9 cellular contexts compared by ENCODE assay signal in the genomic region with DNA sequence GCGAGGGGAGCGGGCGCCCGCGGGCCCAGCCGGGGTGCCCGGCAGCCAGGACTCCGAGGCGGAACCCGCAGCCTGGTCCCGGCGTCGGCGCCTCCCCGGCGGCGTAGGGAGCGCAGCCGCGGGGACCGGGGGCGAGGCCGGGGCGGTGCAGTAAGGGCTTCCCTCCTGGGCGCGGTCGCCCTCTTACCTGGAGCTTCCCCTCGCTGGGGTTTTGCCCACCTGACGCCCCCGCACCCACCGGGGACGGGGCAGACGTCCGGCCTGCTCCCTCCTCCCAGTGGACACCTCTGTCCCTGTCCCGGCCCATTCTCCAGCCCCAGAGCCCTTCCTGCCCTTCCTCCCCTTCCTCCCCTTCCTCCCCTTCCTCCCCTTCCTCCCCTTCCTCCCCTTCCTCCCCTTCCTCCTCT. TPM values are rescaled to one million over a fixed set of nuclear protein-coding genes. Genes with fewer than 3 reads are reported as not detected.
DNase-seq lines count a peak whose midpoint lies in the region; ATAC-seq and TF ChIP-seq lines count a peak whose summit lies in the region.
"Had no signal": no experiment of that assay in that cellular context is flagged by ENCODE, and none has a peak within 500 bp of the region (broad histone marks: within the 10 kb centered on the region; RNA-seq: fewer than 3 reads in every experiment).

No MANE protein-coding gene starts in this region.

- POLR2A ChIA-PET in PC-3 (lab: Charles Lee; ENCODE audit: unreplicated experiment): interaction anchor here (0.6 kb wide), 2 partner anchors 102 to 219 kb away, joined by 3 to 7 read pairs; no protein-coding TSS in a partner anchor

- H3K79me2 ChIP-seq in PC-3 (ENCODE audit: low read length): peaks cover 79% of the 10 kb centered on the region

- peak overlapping the region; percentile 100 for H3K9ac ChIP-seq in PC-3 (ENCODE audit: low read length)
- peak overlapping the region; percentile 72 to 80 for H3K9ac ChIP-seq in liver (ENCODE audit: low read depth in 1 of 2, low read length in 2 of 2)

- H3K4me1 ChIP-seq in PC-3 (ENCODE audit: insufficient read depth, low read length) (peaks cover 42% of the 10 kb centered on the region), body of pancreas (peaks cover 33% of the 10 kb centered on the region), liver (ENCODE audit: control insufficient read depth in 4 of 4, insufficient read depth in 4 of 4, low read length in 3 of 4) (peaks cover 0 to 27% (median 11%) of the 10 kb centered on the region in 4 donors)

- peak overlapping the region; percentile 99 for H3K4me3 ChIP-seq in PC-3 (ENCODE audit: low read length)
- H3K4me3 ChIP-seq in body of pancreas: peak overlapping the region; percentile 12 to 74
- H3K4me3 ChIP-seq in liver (ENCODE audit: low read depth in 1 of 3, low read length in 3 of 3): peak overlapping the region; percentile 64 to 82 (median 76)

- H4K20me1 ChIP-seq in PC-3 (ENCODE audit: low read length): peaks cover 40% of the 10 kb centered on the region

- H2AFZ ChIP-seq in PC-3 (ENCODE audit: low read length): peak overlapping the region; percentile 28

- TF ChIP-seq CTCF in PC-3 (conservative IDR thresholded peaks at IDR 0.05; ENCODE audit: low read depth, low read length): no peak
- peak in 2 of 7 experiments; percentile 11 to 22 for TF ChIP-seq CTCF in body of pancreas (IDR thresholded peaks at IDR 0.05)
- no peak for TF ChIP-seq CTCF in liver (IDR thresholded peaks at IDR 0.05; ENCODE audit: low read depth, low read length, missing input control)

- ATAC-seq in HG02642 (IDR thresholded peaks at IDR 0.05; ENCODE audit: poor library complexity, unreplicated experiment): peak; percentile 24
- peak; percentile 42 for ATAC-seq in PC-3
- ATAC-seq in body of pancreas: peak; percentile 41
- peak; percentile 74 for ATAC-seq in stimulated activated memory B cell treated with anti-CD40 and anti-IgM and Interleukin-4, amounts not matched to agents 10 μg/mL and 1 μg/mL and 100 μg/mL, for 72 hours

- H3K27ac Mint-ChIP-seq in stimulated activated memory B cell treated with anti-CD40 and anti-IgM and Interleukin-4, amounts not matched to agents 10 μg/mL and 1 μg/mL and 100 μg/mL, for 72 hours: peak overlapping the region; percentile 93

- DNase-seq in NCI-H2227 (lab: John Stamatoyannopoulos, UW; ENCODE audit: unreplicated experiment) (peak; percentile 53), NCI-H2227 treated with DMSO at 0.1 percent for 48 hours (lab: John Stamatoyannopoulos, UW) (no peak), PC-3 (no peak), body of pancreas (no peak), A172 (ENCODE audit: low spot score) (no peak)

- 0 to 1% methylated on average over 5 to 27 of the region's 35 CpGs for WGBS in body of pancreas, 2 donors
- under 1% methylated on average over 35 of the region's 35 CpGs for WGBS in liver

- TF ChIP-seq POLR2A in body of pancreas (IDR thresholded peaks at IDR 0.05): no peak

- H3K4me3 Mint-ChIP-seq in stimulated activated memory B cell treated with anti-CD40 and anti-IgM and Interleukin-4, amounts not matched to agents 10 μg/mL and 1 μg/mL and 100 μg/mL, for 72 hours: peak overlapping the region; percentile 91

- H3K4me1 Mint-ChIP-seq in stimulated activated memory B cell treated with anti-CD40 and anti-IgM and Interleukin-4, amounts not matched to agents 10 μg/mL and 1 μg/mL and 100 μg/mL, for 72 hours: peaks cover 20% of the 10 kb centered on the region

- H3K4me2 ChIP-seq in PC-3 (ENCODE audit: low read length): peak overlapping the region; percentile 96

- H3F3A ChIP-seq in PC-3 (ENCODE audit: low read length, unreplicated experiment): peaks cover 18% of the 10 kb centered on the region

- H3K9me3 Mint-ChIP-seq in stimulated activated memory B cell treated with anti-CD40 and anti-IgM and Interleukin-4, amounts not matched to agents 10 μg/mL and 1 μg/mL and 100 μg/mL, for 72 hours: no peaks in the 10 kb centered on the region

- H3K27ac ChIP-seq in PC-3 (ENCODE audit: low read length): peak overlapping the region; percentile 99
- H3K27ac ChIP-seq in body of pancreas: peak overlapping the region; percentile 88 to 98 (median 98)
- H3K27ac ChIP-seq in liver (ENCODE audit: low read depth in 1 of 2, low read length in 2 of 2): peak overlapping the region; percentile 83 to 100

- intact Hi-C loops in PC-3 (cut with micrococcal nuclease) (no loop called here), body of pancreas (cut with DNase I) (no loop called here)

- CTCF ChIA-PET in PC-3 (lab: Charles Lee): interaction anchor here (0.7 kb wide), 1 partner anchor 58 kb away, joined by 5 read pairs; a partner anchor contains a TSS

- H3K36me3 ChIP-seq in PC-3 (ENCODE audit: low read depth, low read length) (peaks cover 28% of the 10 kb centered on the region), body of pancreas (replicated peaks in 1 of 2; ENCODE audit: insufficient read depth in 1 of 2, low read depth in 2 of 2) (no peaks in the 10 kb centered on the region), liver (ENCODE audit: control insufficient read depth in 4 of 4, insufficient read depth in 3 of 4, low read depth in 1 of 4, low read length in 3 of 4) (peaks cover 0 to 3% (median under 1%) of the 10 kb centered on the region in 4 donors)

- H3K27me3 ChIP-seq in PC-3 (ENCODE audit: low read length) (no peaks in the 10 kb centered on the region), body of pancreas (no peaks in the 10 kb centered on the region), liver (ENCODE audit: control insufficient read depth in 4 of 4, insufficient read depth in 4 of 4, low read length in 3 of 4) (no peaks in the 10 kb centered on the region)

- BruUV-seq in PC-3 (replicated peaks; lab: Mats Ljungman, UMichigan): no TSS peak

- TF ChIP-seq RAD21 in liver (IDR thresholded peaks at IDR 0.05): no peak

- H3K9me3 ChIP-seq in PC-3 (ENCODE audit: low read length) (no peaks in the 10 kb centered on the region), body of pancreas (no peaks in the 10 kb centered on the region), liver (ENCODE audit: control insufficient read depth in 4 of 4, low read length in 3 of 4) (no peaks in the 10 kb centered on the region)

- peaks cover 5% of the 10 kb centered on the region for H3K36me3 Mint-ChIP-seq in stimulated activated memory B cell treated with anti-CD40 and anti-IgM and Interleukin-4, amounts not matched to agents 10 μg/mL and 1 μg/mL and 100 μg/mL, for 72 hours

- H3K9me2 ChIP-seq in PC-3 (replicated peaks; ENCODE audit: low read length): no peaks in the 10 kb centered on the region

- H3K27me3 Mint-ChIP-seq in stimulated activated memory B cell treated with anti-CD40 and anti-IgM and Interleukin-4, amounts not matched to agents 10 μg/mL and 1 μg/mL and 100 μg/mL, for 72 hours: no peaks in the 10 kb centered on the region

TF ChIP-seq in liver, 16 proteins besides CTCF, POLR2A, EP300 and RAD21:
- TF ChIP-seq, protein P1, sequence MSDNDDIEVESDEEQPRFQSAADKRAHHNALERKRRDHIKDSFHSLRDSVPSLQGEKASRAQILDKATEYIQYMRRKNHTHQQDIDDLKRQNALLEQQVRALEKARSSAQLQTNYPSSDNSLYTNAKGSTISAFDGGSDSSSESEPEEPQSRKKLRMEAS (IDR thresholded peaks at IDR 0.05): no peak
- TF ChIP-seq FOXA2 (IDR thresholded peaks at IDR 0.05) (no peak), EGR1 (IDR thresholded peaks at IDR 0.05; ENCODE audit: low read depth in 2 of 2) (peak; percentile 65 to 74), GABPA (IDR thresholded peaks at IDR 0.05 in 1 of 2, conservative IDR thresholded peaks at IDR 0.05 in 1 of 2) (no peak), RXRA (IDR thresholded peaks at IDR 0.05) (no peak), HNF4A (conservative IDR thresholded peaks at IDR 0.05) (no peak)
- TF ChIP-seq, protein P2, sequence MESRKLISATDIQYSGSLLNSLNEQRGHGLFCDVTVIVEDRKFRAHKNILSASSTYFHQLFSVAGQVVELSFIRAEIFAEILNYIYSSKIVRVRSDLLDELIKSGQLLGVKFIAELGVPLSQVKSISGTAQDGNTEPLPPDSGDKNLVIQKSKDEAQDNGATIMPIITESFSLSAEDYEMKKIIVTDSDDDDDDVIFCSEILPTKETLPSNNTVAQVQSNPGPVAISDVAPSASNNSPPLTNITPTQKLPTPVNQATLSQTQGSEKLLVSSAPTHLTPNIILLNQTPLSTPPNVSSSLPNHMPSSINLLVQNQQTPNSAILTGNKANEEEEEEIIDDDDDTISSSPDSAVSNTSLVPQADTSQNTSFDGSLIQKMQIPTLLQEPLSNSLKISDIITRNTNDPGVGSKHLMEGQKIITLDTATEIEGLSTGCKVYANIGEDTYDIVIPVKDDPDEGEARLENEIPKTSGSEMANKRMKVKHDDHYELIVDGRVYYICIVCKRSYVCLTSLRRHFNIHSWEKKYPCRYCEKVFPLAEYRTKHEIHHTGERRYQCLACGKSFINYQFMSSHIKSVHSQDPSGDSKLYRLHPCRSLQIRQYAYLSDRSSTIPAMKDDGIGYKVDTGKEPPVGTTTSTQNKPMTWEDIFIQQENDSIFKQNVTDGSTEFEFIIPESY (IDR thresholded peaks at IDR 0.05): no peak
TF ChIP-seq in liver: peak in this region for 1.

RNA-seq across cellular contexts. Expression of a gene that starts 0.4 kb away (rescaled TPM):
- total RNA-seq in PC-3 (2014; rRNA removed): 1,285 and 1,376 TPM in 2 replicates
- total RNA-seq in body of pancreas: 10 to 100 TPM; 32.6 to 39.2 TPM
- total RNA-seq in liver: 100 to 1,000 TPM; 102 to 103 TPM
- 100 to 1,000 TPM in 1 of 2 donors, 10 to 100 TPM in 1; 54.6 to 162 TPM for polyA plus RNA-seq in liver
- 1,111 and 1,563 TPM in 2 replicates for total RNA-seq in A172 (2014; rRNA removed; shearing (Covaris generic))

RNA-seq across cellular contexts. Expression of a gene that starts 30.5 kb away (rescaled TPM):
- total RNA-seq in PC-3 (2014; rRNA removed): 0.15 TPM in 1 of 2 replicates, not detected in the other
- total RNA-seq in body of pancreas: 1 to 10 TPM in 1 of 2 donors, not detected in 1; 9.6 TPM
- not detected for total RNA-seq in liver
- under 1 TPM in 1 of 2 donors, not detected in 1; 0.05 TPM for polyA plus RNA-seq in liver
- 4.6 and 6.9 TPM in 2 replicates for total RNA-seq in A172 (2014; rRNA removed; shearing (Covaris generic))
- total RNA-seq: myocyte had no signal

RNA-seq across cellular contexts. Expression of a gene that starts 58.6 kb away (rescaled TPM):
- 99.2 and 103 TPM in 2 replicates for total RNA-seq in PC-3 (2014; rRNA removed)
- not detected for total RNA-seq in body of pancreas
- total RNA-seq in liver: 10 to 100 TPM in 1 of 2 donors, not detected in 1; 17.5 TPM
- 1 to 10 TPM in 1 of 2 donors, under 1 TPM in 1; 0.97 to 2.0 TPM for polyA plus RNA-seq in liver
- 38.2 and 45.4 TPM in 2 replicates for total RNA-seq in A172 (2014; rRNA removed; shearing (Covaris generic))

Comparison
In these comparisons a context has a peak if more than half of its experiments do, and no peak if none do; other contexts are left out.
1. ATAC-seq: peak in every context shown above with its lines; median percentile 74 in stimulated activated memory B cell treated with anti-CD40 and anti-IgM and Interleukin-4, amounts not matched to agents 10 μg/mL and 1 μg/mL and 100 μg/mL, for 72 hours; 42 in PC-3; 41 in body of pancreas; 24 in HG02642.
2. H3K4me3 ChIP-seq: peak in every context shown above with its lines; median percentile 99 in PC-3; 76 in liver; 43 in body of pancreas.
3. RNA of a gene that starts 0.4 kb away (total RNA-seq): 1,285 to 1,376 TPM in PC-3 and 1,111 to 1,563 TPM in A172; 102 to 103 TPM in liver and 32.6 to 39.2 TPM in body of pancreas; every median in the first group is over 10 times any median in the second.
4. Peak in every context shown above with its lines, with median percentiles within 50 percentile points of each other: H3K27ac ChIP-seq.